7 cellular contexts compared by ENCODE assay signal in genomic region chr1:121006826-121007225, GRCh38.
DNase-seq lines count a peak whose midpoint lies in the region; ATAC-seq and TF ChIP-seq lines count a peak whose summit lies in the region.
"Not testable (repeated sequence)": the region's sequence is repeated elsewhere in the genome, so short reads cannot be mapped to it uniquely, and the experiment has no call there.

No MANE protein-coding gene starts in this region.

- H3K9ac ChIP-seq in mesendoderm (ENCODE audit: low read length): not testable (repeated sequence)

- not testable (repeated sequence) for H3K18ac ChIP-seq in mesendoderm (ENCODE audit: low read length)

- not testable (repeated sequence) for H3F3A ChIP-seq in GM23338 (replicated peaks; ENCODE audit: low read depth)

- H2BK120ac ChIP-seq in mesendoderm (ENCODE audit: low read depth, low read length): not testable (repeated sequence)

- H3K79me2 ChIP-seq in GM23338 (replicated peaks; ENCODE audit: insufficient read depth); mesendoderm (ENCODE audit: control insufficient read depth, insufficient read depth, low read length): not testable (repeated sequence)

- peak overlapping the region; percentile 81 for H3K4me3 Mint-ChIP-seq in GM23338
- peak overlapping the region; percentile 45 for H3K4me3 Mint-ChIP-seq in T-helper 17 cell
- H3K4me3 Mint-ChIP-seq in brain: peak overlapping the region in 3 of 5 experiments; percentile 22 to 61 (median 49)
- H3K4me3 Mint-ChIP-seq in endothelial cell (ENCODE audit: unreplicated experiment): not testable (repeated sequence)

- H3K27me3 ChIP-seq in GM23338 (ENCODE audit: insufficient read depth) (peaks cover 50% of the 10 kb centered on the region), iPS DF 6.9 (ENCODE audit: control insufficient read depth, insufficient read depth, low read length) (peaks cover 16% of the 10 kb centered on the region; the same call in 1 of the 2 replicates)
- H3K27me3 ChIP-seq in mesendoderm (ENCODE audit: insufficient read depth, low read length, poor library complexity): not testable (repeated sequence)

- not testable (repeated sequence) for H3K79me1 ChIP-seq in mesendoderm (ENCODE audit: low read length)

- not testable (repeated sequence) for H3K4me1 ChIP-seq in GM23338 (ENCODE audit: insufficient read depth); iPS DF 6.9 (ENCODE audit: control insufficient read depth, insufficient read depth, low read length); mesendoderm (ENCODE audit: control insufficient read depth, low read depth, low read length)

- peak overlapping the region; percentile 71; the same call in 1 of the 2 replicates for H3K4me2 ChIP-seq in GM23338
- H3K4me2 ChIP-seq in mesendoderm (ENCODE audit: low read length): not testable (repeated sequence)

- DNase-seq in AG08396 (ENCODE audit: low spot score): peak; percentile 0
- peak; percentile 76 for DNase-seq in GM23338 (ENCODE audit: low spot score)
- DNase-seq in T-helper 17 cell; iPS DF 6.9 (ENCODE audit: low read depth, low spot score): not testable (repeated sequence)
- peak; percentile 27 for DNase-seq in endothelial cell (ENCODE audit: low spot score)
- DNase-seq in mesendoderm: peak; percentile 62

- not testable (repeated sequence) for H3K36me3 Mint-ChIP-seq in GM23338 (ENCODE audit: low read depth); T-helper 17 cell (ENCODE audit: low read depth); brain; endothelial cell (ENCODE audit: low read depth, unreplicated experiment)

- not testable (repeated sequence) for H3K9me2 ChIP-seq in GM23338 (ENCODE audit: insufficient read depth)

- WGBS in iPS DF 6.9 (ENCODE audit: insufficient coverage, insufficient read length): no CpG with 5 or more reads among the region's 21 CpGs
- no CpG with 5 or more reads among the region's 21 CpGs for WGBS in mesendoderm (ENCODE audit: extremely low coverage, insufficient coverage, low lambda C conversion rate)

- not testable (repeated sequence) for H3K56ac ChIP-seq in mesendoderm (ENCODE audit: low read length)

- H3K9me3 Mint-ChIP-seq in GM23338; endothelial cell (ENCODE audit: unreplicated experiment): not testable (repeated sequence)
- H3K9me3 Mint-ChIP-seq in brain: peaks cover 0 to 19% (median 0%) of the 10 kb centered on the region in 5 experiments

- not testable (repeated sequence) for H3K23ac ChIP-seq in mesendoderm (ENCODE audit: low read length)

- H3K27me3 Mint-ChIP-seq in GM23338 (ENCODE audit: insufficient read depth, low read depth, poor library complexity) (peaks cover 35% of the 10 kb centered on the region), brain (peaks cover 44% of the 10 kb centered on the region)
- not testable (repeated sequence) for H3K27me3 Mint-ChIP-seq in T-helper 17 cell; endothelial cell (ENCODE audit: unreplicated experiment)

- not testable (repeated sequence) for H3K27ac ChIP-seq in GM23338 (ENCODE audit: low read depth); iPS DF 6.9 (ENCODE audit: low read length); mesendoderm (ENCODE audit: low read depth, low read length)

- H4K20me1 ChIP-seq in GM23338 (replicated peaks; ENCODE audit: insufficient read depth): not testable (repeated sequence)

- H3K36me3 ChIP-seq in GM23338 (ENCODE audit: insufficient read depth); iPS DF 6.9 (ENCODE audit: control insufficient read depth, insufficient read depth, low read length); mesendoderm (ENCODE audit: control insufficient read depth, insufficient read depth, low read length): not testable (repeated sequence)

- not testable (repeated sequence) for H4K8ac ChIP-seq in mesendoderm (ENCODE audit: low read depth, low read length)

- not testable (repeated sequence) for H2AK5ac ChIP-seq in mesendoderm (ENCODE audit: low read length)

- not testable (repeated sequence) for H3K27ac Mint-ChIP-seq in GM23338; T-helper 17 cell; brain; endothelial cell (ENCODE audit: unreplicated experiment)

- H3K4me1 Mint-ChIP-seq in GM23338; T-helper 17 cell; brain; endothelial cell (ENCODE audit: unreplicated experiment): not testable (repeated sequence)

- not testable (repeated sequence) for H2AFZ ChIP-seq in GM23338

- H4K5ac ChIP-seq in mesendoderm (ENCODE audit: low read length): not testable (repeated sequence)

- not testable (repeated sequence) for H2BK5ac ChIP-seq in mesendoderm (ENCODE audit: low read length)

- not testable (repeated sequence) for H2BK15ac ChIP-seq in mesendoderm (replicated peaks; ENCODE audit: low read depth)

- TF ChIP-seq CTCF in GM23338 (conservative IDR thresholded peaks at IDR 0.05; ENCODE audit: low read depth in 2 of 2): peak; percentile 29 to 33; a peak in 3 of 4 replicates
- not testable (repeated sequence) for TF ChIP-seq CTCF in brain (conservative IDR thresholded peaks at IDR 0.05); endothelial cell (IDR thresholded peaks at IDR 0.05; ENCODE audit: unreplicated experiment)

- H3K4me3 ChIP-seq in GM23338 (peak overlapping the region; percentile 46), iPS DF 6.9 (ENCODE audit: low read length) (peak overlapping the region; percentile 5; the same call in 1 of the 2 replicates)
- not testable (repeated sequence) for H3K4me3 ChIP-seq in mesendoderm (ENCODE audit: low read length)

- ATAC-seq in GM23338: peak; percentile 30
- not testable (repeated sequence) for ATAC-seq in T-helper 17 cell

- H3K9me3 ChIP-seq in T-helper 17 cell (ENCODE audit: control insufficient read depth, low read length, poor library complexity, severe bottlenecking); iPS DF 6.9 (ENCODE audit: control insufficient read depth, insufficient read depth, low read length): not testable (repeated sequence)

- not testable (repeated sequence) for H3K4ac ChIP-seq in mesendoderm (ENCODE audit: low read depth, low read length)
